27 cellular contexts compared by ENCODE assay signal in genomic region chr20:17394411-17394810, GRCh38.
"Had no signal": no experiment of that assay in that cellular context is flagged by ENCODE, and none has a peak within 500 bp of the region (broad histone marks: within the 10 kb centered on the region; RNA-seq: fewer than 3 reads in every experiment).

No MANE protein-coding gene starts in this region.

- H3K4me3 Mint-ChIP-seq: activated naive CD4-positive, alpha-beta T cell treated with anti-CD3 and anti-CD28 coated beads, Interleukin-2, amount 10 ng/mL, durations not matched to agents 7 days and 5 days; activated naive CD8-positive, alpha-beta T cell treated with anti-CD3 and anti-CD28 coated beads, Interleukin-2, amount 50 U/mL, for 24 hours; central memory CD8-positive, alpha-beta T cell; naive B cell; neural crest cell had no signal

- H3K4me1 Mint-ChIP-seq: activated naive CD4-positive, alpha-beta T cell treated with anti-CD3 and anti-CD28 coated beads, Interleukin-2, amount 10 ng/mL, durations not matched to agents 7 days and 5 days; activated naive CD8-positive, alpha-beta T cell treated with anti-CD3 and anti-CD28 coated beads, Interleukin-2, amount 50 U/mL, for 24 hours; central memory CD8-positive, alpha-beta T cell; naive B cell had no signal

- H3K27ac ChIP-seq: brain microvascular endothelial cell, colonic mucosa, gastroesophageal sphincter, heart right ventricle, prostate gland, skin epidermis, tibial nerve, uterus had no signal

- ATAC-seq: activated CD4-positive, CD25-positive, alpha-beta regulatory T cell treated with anti-CD3 and anti-CD28 coated beads, Interleukin-2, amount 50 U/mL, for 24 hours; activated naive CD8-positive, alpha-beta T cell treated with anti-CD3 and anti-CD28 coated beads, Interleukin-2, amount 50 U/mL, for 24 hours; gastroesophageal sphincter; heart right ventricle; mucosa of descending colon; right cardiac atrium; stimulated activated naive CD8-positive, alpha-beta T cell treated with anti-CD3 and anti-CD28 coated beads, Interleukin-15, Interleukin-2, amounts not matched to agents 100 U/mL and 50 U/mL, for 24 hours had no signal

- H3K27me3 ChIP-seq: brain microvascular endothelial cell, colonic mucosa, gastroesophageal sphincter, tibial nerve, uterus had no signal

- H3K36me3 Mint-ChIP-seq: activated naive CD4-positive, alpha-beta T cell treated with anti-CD3 and anti-CD28 coated beads, Interleukin-2, amount 10 ng/mL, durations not matched to agents 7 days and 5 days; naive B cell had no signal

- H3K4me1 ChIP-seq: colonic mucosa, gastroesophageal sphincter, heart right ventricle, prostate gland, tibial nerve, uterus had no signal

- DNase-seq: activated CD4-positive, alpha-beta T cell treated with anti-CD3 and anti-CD28 coated beads, Interleukin-2, amount 50 U/mL, for 1 hour; activated CD8-positive, alpha-beta memory T cell treated with anti-CD3 and anti-CD28 coated beads for 24 hours; activated CD8-positive, alpha-beta memory T cell treated with anti-CD3 and anti-CD28 coated beads, Interleukin-2, amount 50 U/mL, for 48 hours; activated effector memory CD4-positive, alpha-beta T cell treated with Interleukin-2 at 50 U/mL for 16 hours; activated naive CD4-positive, alpha-beta T cell treated with anti-CD3 and anti-CD28 coated beads, Interleukin-2, amount 10 ng/mL, durations not matched to agents 7 days and 5 days; activated naive CD8-positive, alpha-beta T cell treated with anti-CD3 and anti-CD28 coated beads, Interleukin-2, amount 50 U/mL, for 24 hours; activated T-cell treated with anti-CD3 and anti-CD28 coated beads, Interleukin-2, amount 50 U/mL, for 48 hours; anterior cingulate cortex; brain microvascular endothelial cell; colonic mucosa; erythroblast; heart right ventricle; mesenchymal stem cell; mucosa of descending colon; naive B cell; right cardiac atrium; stimulated activated naive CD8-positive, alpha-beta T cell treated with anti-CD3 and anti-CD28 coated beads, Interleukin-15, Interleukin-2, amounts not matched to agents 100 U/mL and 50 U/mL, for 24 hours; substantia nigra; T1000; uterus had no signal

- H3K27ac Mint-ChIP-seq: activated naive CD4-positive, alpha-beta T cell treated with anti-CD3 and anti-CD28 coated beads, Interleukin-2, amount 10 ng/mL, durations not matched to agents 7 days and 5 days; activated naive CD8-positive, alpha-beta T cell treated with anti-CD3 and anti-CD28 coated beads, Interleukin-2, amount 50 U/mL, for 24 hours; naive B cell had no signal

- H3K9me3 Mint-ChIP-seq: activated naive CD4-positive, alpha-beta T cell treated with anti-CD3 and anti-CD28 coated beads, Interleukin-2, amount 10 ng/mL, durations not matched to agents 7 days and 5 days; activated naive CD8-positive, alpha-beta T cell treated with anti-CD3 and anti-CD28 coated beads, Interleukin-2, amount 50 U/mL, for 24 hours had no signal
